20 cellular contexts compared by ENCODE assay signal in genomic region chr6:40393641-40394040, GRCh38.
"Had no signal": no experiment of that assay in that cellular context is flagged by ENCODE, and none has a peak within 500 bp of the region (broad histone marks: within the 10 kb centered on the region; RNA-seq: fewer than 3 reads in every experiment).

No MANE protein-coding gene starts in this region.

- H3K4me1 ChIP-seq: left ventricle myocardium inferior, prostate gland, tibial nerve, uterus had no signal

- H3K27ac ChIP-seq: left ventricle myocardium inferior, prostate gland, skin epidermis, tibial nerve, uterus, VCaP had no signal

- H3K36me3 ChIP-seq: left ventricle myocardium inferior, prostate gland, tibial nerve, uterus had no signal

- DNase-seq: activated CD4-positive, alpha-beta T cell treated with anti-CD3 and anti-CD28 coated beads for 1 hour; activated CD4-positive, alpha-beta T cell treated with anti-CD3 and anti-CD28 coated beads, Interleukin-2, amount 50 U/mL, for 48 hours; activated effector memory CD4-positive, alpha-beta T cell treated with Interleukin-2 at 50 U/mL for 16 hours; activated T-cell treated with anti-CD3 and anti-CD28 coated beads, Interleukin-2, amount 50 U/mL, for 48 hours; effector memory CD4-positive, alpha-beta T cell; foreskin melanocyte; hypothalamus; kidney; left ventricle myocardium inferior; right cardiac atrium; uterus had no signal

- H3K27me3 Mint-ChIP-seq: activated naive CD4-positive, alpha-beta T cell treated with anti-CD3 and anti-CD28 coated beads, Interleukin-2, amount 50 U/mL, for 24 hours had no signal

- H3K9me3 Mint-ChIP-seq: activated naive CD4-positive, alpha-beta T cell treated with anti-CD3 and anti-CD28 coated beads, Interleukin-2, amount 50 U/mL, for 24 hours; dendritic cell treated with granulocyte-macrophage colony-stimulating factor and Interleukin-4, amounts not matched to agents 40 ng/mL and 50 ng/mL, for 4 days; neural crest cell; stimulated activated naive CD8-positive, alpha-beta T cell treated with anti-CD3 and anti-CD28 coated beads, Interleukin-15, Interleukin-2, amounts not matched to agents 100 ng/mL and 50 ng/mL, for 24 hours had no signal

- ATAC-seq: right cardiac atrium had no signal

- H3K4me3 ChIP-seq: left ventricle myocardium inferior, prostate gland, skin epidermis, tibial nerve, uterus had no signal

- H3K27ac Mint-ChIP-seq: dendritic cell treated with granulocyte-macrophage colony-stimulating factor and Interleukin-4, amounts not matched to agents 40 ng/mL and 50 ng/mL, for 4 days; stimulated activated naive CD8-positive, alpha-beta T cell treated with anti-CD3 and anti-CD28 coated beads, Interleukin-15, Interleukin-2, amounts not matched to agents 100 ng/mL and 50 ng/mL, for 24 hours had no signal

- H3K9me3 ChIP-seq: left ventricle myocardium inferior, prostate gland, tibial nerve, uterus had no signal

- FAIRE-seq: astrocyte, kidney had no signal

- H3K27me3 ChIP-seq: tibial nerve, uterus had no signal

- H3K4me3 Mint-ChIP-seq: dendritic cell treated with granulocyte-macrophage colony-stimulating factor and Interleukin-4, amounts not matched to agents 40 ng/mL and 50 ng/mL, for 4 days; neural crest cell; stimulated activated naive CD8-positive, alpha-beta T cell treated with anti-CD3 and anti-CD28 coated beads, Interleukin-15, Interleukin-2, amounts not matched to agents 100 ng/mL and 50 ng/mL, for 24 hours had no signal
